ENCODE assay signal across 1 cellular context in the genomic region with DNA sequence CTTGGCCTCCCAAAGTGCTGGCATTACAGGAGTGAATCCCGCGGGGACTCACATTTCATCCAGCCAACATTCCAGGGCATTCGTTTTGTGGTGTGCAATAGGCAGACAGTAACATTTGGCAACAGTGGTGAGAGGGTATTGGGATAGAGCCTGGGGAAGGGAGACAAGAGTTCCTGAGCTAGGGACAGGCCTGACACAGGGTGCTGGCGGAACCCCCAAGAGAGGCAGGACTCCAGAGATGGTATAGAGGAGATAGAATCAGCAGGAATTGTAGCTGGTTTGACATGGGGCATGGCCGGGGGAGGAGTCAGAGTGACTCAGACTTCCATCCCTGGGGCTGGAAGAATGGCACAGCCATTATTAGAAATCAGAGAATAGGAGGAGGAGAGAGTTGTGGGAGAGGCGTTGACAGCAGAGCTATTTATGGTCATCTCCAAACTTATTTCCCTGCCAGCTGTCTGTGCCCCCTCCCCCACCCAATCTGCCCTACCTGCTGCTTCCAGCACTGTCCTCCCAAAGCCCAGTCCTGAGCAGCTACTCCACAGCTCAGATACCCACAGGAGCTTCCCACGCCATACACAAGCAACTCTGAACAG.
TF ChIP-seq lines count a peak whose summit lies in the region.

No MANE protein-coding gene starts in this region.

TF ChIP-seq in K562, 482 proteins besides CTCF, POLR2A, EP300 and RAD21:
- TF ChIP-seq TCFL5 (CRISPR knock-in tag; conservative IDR thresholded peaks at IDR 0.05), result no peak
- TF ChIP-seq NFE2 (IDR thresholded peaks at IDR 0.05; ENCODE audit: low read depth), result 0 out of 2 replicates have a peak, but pooled peaks have one; percentile 16
- TF ChIP-seq JUND (IDR thresholded peaks at IDR 0.05; ENCODE audit: borderline replicate concordance, low read depth, low read length), result peak; percentile 71
- peak; percentile 53; the same call in 1 of the 3 replicates for TF ChIP-seq JUND (tag; IDR thresholded peaks at IDR 0.05; ENCODE audit: borderline replicate concordance, low read depth, low read length)
- peak; percentile 59; the same call in 1 of the 2 replicates for TF ChIP-seq MEF2D (tag; conservative IDR thresholded peaks at IDR 0.05; ENCODE audit: low read depth)
- no peak for TF ChIP-seq LARP7 (IDR thresholded peaks at IDR 0.05)
- TF ChIP-seq SOX6 (IDR thresholded peaks at IDR 0.05), result peak; percentile 64; the same call in 1 of the 2 replicates
- TF ChIP-seq GTF2E2 (tag; IDR thresholded peaks at IDR 0.05), result no peak
- peak; percentile 73 for TF ChIP-seq MEIS2 (IDR thresholded peaks at IDR 0.05; ENCODE audit: partially characterized antibody)
- TF ChIP-seq ATF3 (IDR thresholded peaks at IDR 0.05), result peak; percentile 43; the same call in 1 of the 2 replicates
- no peak for TF ChIP-seq ATF3 (CRISPR knock-in tag; conservative IDR thresholded peaks at IDR 0.05)
- 0 out of 2 replicates have a peak, but pooled peaks have one; percentile 13 for TF ChIP-seq DPF2 (IDR thresholded peaks at IDR 0.05)
- TF ChIP-seq PTBP1 (IDR thresholded peaks at IDR 0.05; ENCODE audit: low read depth, low read length), result no peak
- peak; percentile 68 for TF ChIP-seq FOSL1 (tag; conservative IDR thresholded peaks at IDR 0.05)
- TF ChIP-seq, protein P1, sequence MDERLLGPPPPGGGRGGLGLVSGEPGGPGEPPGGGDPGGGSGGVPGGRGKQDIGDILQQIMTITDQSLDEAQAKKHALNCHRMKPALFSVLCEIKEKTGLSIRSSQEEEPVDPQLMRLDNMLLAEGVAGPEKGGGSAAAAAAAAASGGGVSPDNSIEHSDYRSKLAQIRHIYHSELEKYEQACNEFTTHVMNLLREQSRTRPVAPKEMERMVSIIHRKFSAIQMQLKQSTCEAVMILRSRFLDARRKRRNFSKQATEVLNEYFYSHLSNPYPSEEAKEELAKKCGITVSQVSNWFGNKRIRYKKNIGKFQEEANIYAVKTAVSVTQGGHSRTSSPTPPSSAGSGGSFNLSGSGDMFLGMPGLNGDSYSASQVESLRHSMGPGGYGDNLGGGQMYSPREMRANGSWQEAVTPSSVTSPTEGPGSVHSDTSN (CRISPR knock-in tag; IDR thresholded peaks at IDR 0.05; ENCODE audit: low read depth), result no peak
- TF ChIP-seq, protein P1 (tag; conservative IDR thresholded peaks at IDR 0.05; ENCODE audit: low read depth), result peak; percentile 64; the same call in 1 of the 2 replicates
- TF ChIP-seq JUN (IDR thresholded peaks at IDR 0.05; ENCODE audit: borderline replicate concordance, low read depth, low read length), result 0 out of 2 replicates have a peak, but pooled peaks have one; percentile 29
- TF ChIP-seq JUN (CRISPR knock-in tag; IDR thresholded peaks at IDR 0.05; ENCODE audit: borderline replicate concordance), result no peak
- TF ChIP-seq RCOR1 (IDR thresholded peaks at IDR 0.05; ENCODE audit: borderline replicate concordance in 1 of 2, low read depth in 2 of 2, low read length in 2 of 2), result 0 out of 4 replicates have a peak, but pooled peaks of 1 of the 2 experiments have one; percentile 27
- TF ChIP-seq, protein P2, sequence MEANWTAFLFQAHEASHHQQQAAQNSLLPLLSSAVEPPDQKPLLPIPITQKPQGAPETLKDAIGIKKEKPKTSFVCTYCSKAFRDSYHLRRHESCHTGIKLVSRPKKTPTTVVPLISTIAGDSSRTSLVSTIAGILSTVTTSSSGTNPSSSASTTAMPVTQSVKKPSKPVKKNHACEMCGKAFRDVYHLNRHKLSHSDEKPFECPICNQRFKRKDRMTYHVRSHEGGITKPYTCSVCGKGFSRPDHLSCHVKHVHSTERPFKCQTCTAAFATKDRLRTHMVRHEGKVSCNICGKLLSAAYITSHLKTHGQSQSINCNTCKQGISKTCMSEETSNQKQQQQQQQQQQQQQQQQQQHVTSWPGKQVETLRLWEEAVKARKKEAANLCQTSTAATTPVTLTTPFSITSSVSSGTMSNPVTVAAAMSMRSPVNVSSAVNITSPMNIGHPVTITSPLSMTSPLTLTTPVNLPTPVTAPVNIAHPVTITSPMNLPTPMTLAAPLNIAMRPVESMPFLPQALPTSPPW (CRISPR knock-in tag; IDR thresholded peaks at IDR 0.05), result peak; percentile 21; the same call in 1 of the 2 replicates
TF ChIP-seq in K562: peak in this region for 12.
